In the genomic region with DNA sequence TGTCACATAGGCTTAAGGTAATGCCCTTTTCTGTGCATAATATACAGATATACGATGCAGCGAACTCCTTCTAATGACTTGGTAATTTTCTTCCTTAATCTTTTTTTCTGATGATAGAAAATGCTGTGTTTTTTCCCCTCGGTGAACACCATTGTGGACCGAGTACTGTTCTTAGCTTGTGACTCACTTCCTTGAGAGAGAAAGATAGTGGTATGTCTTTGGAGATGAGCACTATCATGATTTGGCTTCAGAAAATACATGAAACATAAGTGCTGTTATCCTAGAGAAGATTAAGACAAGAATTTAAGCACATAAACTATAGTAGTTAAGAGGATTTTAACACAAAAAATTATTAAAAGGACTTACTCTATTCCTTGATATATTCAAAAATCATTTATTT, we compare ENCODE assay signal across 24 cellular contexts.
"Had no signal": no experiment of that assay in that cellular context is flagged by ENCODE, and none has a peak within 500 bp of the region (broad histone marks: within the 10 kb centered on the region; RNA-seq: fewer than 3 reads in every experiment).

No MANE protein-coding gene starts in this region.

- H3K4me3 ChIP-seq: sigmoid colon, spleen had no signal

- H3K36me3 Mint-ChIP-seq: activated CD8-positive, alpha-beta memory T cell treated with anti-CD3 and anti-CD28 coated beads, Interleukin-2, amount 10 ng/mL, durations not matched to agents 7 days and 5 days; natural killer cell had no signal

- H3K27ac ChIP-seq: brain microvascular endothelial cell, sigmoid colon, spleen had no signal

- H3K4me3 Mint-ChIP-seq: activated CD4-positive, alpha-beta memory T cell treated with anti-CD3 and anti-CD28 coated beads, Interleukin-2, amount 10 ng/mL, durations not matched to agents 7 days and 5 days; activated CD8-positive, alpha-beta memory T cell treated with anti-CD3 and anti-CD28 coated beads, Interleukin-2, amount 10 ng/mL, durations not matched to agents 7 days and 5 days; activated T-helper 1 cell treated with anti-CD3 and anti-CD28 coated beads, Interleukin-12 subunit alpha, Interleukin-12 subunit beta, Interleukin-2, Interleukin-4 antibody, amounts not matched to agents 30 ng/mL and 10 ng/mL and 1 ng/mL, durations not matched to agents 14 hours and 24 hours and 36 hours; natural killer cell had no signal

- H3K9me3 ChIP-seq: sigmoid colon, spleen had no signal

- DNase-seq: activated CD4-positive, alpha-beta memory T cell treated with anti-CD3 and anti-CD28 coated beads, Interleukin-2, amount 10 ng/mL, durations not matched to agents 7 days and 5 days; activated CD4-positive, alpha-beta T cell treated with anti-CD3 and anti-CD28 coated beads for 4 hours; activated CD4-positive, CD25-positive, alpha-beta regulatory T cell; activated CD8-positive, alpha-beta memory T cell treated with anti-CD3 and anti-CD28 coated beads, Interleukin-2, amount 10 ng/mL, durations not matched to agents 7 days and 5 days; activated gamma-delta T cell; activated naive CD4-positive, alpha-beta T cell treated with anti-CD3 and anti-CD28 coated beads, Interleukin-2, amount 50 U/mL, for 16 hours; aorta; brain microvascular endothelial cell; central memory CD4-positive, alpha-beta T cell; effector memory CD4-positive, alpha-beta T cell; hippocampal formation; left ventricle myocardium superior; mammary epithelial cell; midbrain; natural killer cell; retina; sigmoid colon; spleen; stimulated activated CD4-positive, alpha-beta T cell treated with anti-CD3 and anti-CD28 coated beads, Interleukin-4, amount 100 ng/mL, for 24 hours; stimulated activated naive CD4-positive, alpha-beta T cell treated with Interleukin-2 at 50 U/mL for 16 hours had no signal

- H3K9me3 Mint-ChIP-seq: activated CD4-positive, alpha-beta memory T cell treated with anti-CD3 and anti-CD28 coated beads, Interleukin-2, amount 10 ng/mL, durations not matched to agents 7 days and 5 days; activated T-helper 1 cell treated with anti-CD3 and anti-CD28 coated beads, Interleukin-12 subunit alpha, Interleukin-12 subunit beta, Interleukin-2, Interleukin-4 antibody, amounts not matched to agents 30 ng/mL and 10 ng/mL and 1 ng/mL, durations not matched to agents 14 hours and 24 hours and 36 hours; natural killer cell had no signal

- FAIRE-seq: frontal cortex had no signal

- H3K4me1 Mint-ChIP-seq: activated CD4-positive, alpha-beta memory T cell treated with anti-CD3 and anti-CD28 coated beads, Interleukin-2, amount 10 ng/mL, durations not matched to agents 7 days and 5 days; activated CD8-positive, alpha-beta memory T cell treated with anti-CD3 and anti-CD28 coated beads, Interleukin-2, amount 10 ng/mL, durations not matched to agents 7 days and 5 days; natural killer cell had no signal

- H3K36me3 ChIP-seq: brain microvascular endothelial cell had no signal

- H3K4me1 ChIP-seq: sigmoid colon, spleen had no signal

- H3K27me3 ChIP-seq: brain microvascular endothelial cell, sigmoid colon, spleen had no signal

- H3K27ac Mint-ChIP-seq: activated CD4-positive, alpha-beta memory T cell treated with anti-CD3 and anti-CD28 coated beads, Interleukin-2, amount 10 ng/mL, durations not matched to agents 7 days and 5 days; activated CD8-positive, alpha-beta memory T cell treated with anti-CD3 and anti-CD28 coated beads, Interleukin-2, amount 10 ng/mL, durations not matched to agents 7 days and 5 days; activated T-helper 1 cell treated with anti-CD3 and anti-CD28 coated beads, Interleukin-12 subunit alpha, Interleukin-12 subunit beta, Interleukin-2, Interleukin-4 antibody, amounts not matched to agents 30 ng/mL and 10 ng/mL and 1 ng/mL, durations not matched to agents 14 hours and 24 hours and 36 hours; natural killer cell; progenitor cell of endocrine pancreas had no signal

- ATAC-seq: activated CD8-positive, alpha-beta memory T cell treated with anti-CD3 and anti-CD28 coated beads, Interleukin-2, amount 10 ng/mL, durations not matched to agents 7 days and 5 days; esophagus mucosa; left ventricle myocardium superior; natural killer cell had no signal

- H3K27me3 Mint-ChIP-seq: activated CD4-positive, alpha-beta memory T cell treated with anti-CD3 and anti-CD28 coated beads, Interleukin-2, amount 10 ng/mL, durations not matched to agents 7 days and 5 days; activated CD8-positive, alpha-beta memory T cell treated with anti-CD3 and anti-CD28 coated beads, Interleukin-2, amount 10 ng/mL, durations not matched to agents 7 days and 5 days; progenitor cell of endocrine pancreas had no signal
